ENCODE assay signal across 8 cellular contexts in the genomic region with DNA sequence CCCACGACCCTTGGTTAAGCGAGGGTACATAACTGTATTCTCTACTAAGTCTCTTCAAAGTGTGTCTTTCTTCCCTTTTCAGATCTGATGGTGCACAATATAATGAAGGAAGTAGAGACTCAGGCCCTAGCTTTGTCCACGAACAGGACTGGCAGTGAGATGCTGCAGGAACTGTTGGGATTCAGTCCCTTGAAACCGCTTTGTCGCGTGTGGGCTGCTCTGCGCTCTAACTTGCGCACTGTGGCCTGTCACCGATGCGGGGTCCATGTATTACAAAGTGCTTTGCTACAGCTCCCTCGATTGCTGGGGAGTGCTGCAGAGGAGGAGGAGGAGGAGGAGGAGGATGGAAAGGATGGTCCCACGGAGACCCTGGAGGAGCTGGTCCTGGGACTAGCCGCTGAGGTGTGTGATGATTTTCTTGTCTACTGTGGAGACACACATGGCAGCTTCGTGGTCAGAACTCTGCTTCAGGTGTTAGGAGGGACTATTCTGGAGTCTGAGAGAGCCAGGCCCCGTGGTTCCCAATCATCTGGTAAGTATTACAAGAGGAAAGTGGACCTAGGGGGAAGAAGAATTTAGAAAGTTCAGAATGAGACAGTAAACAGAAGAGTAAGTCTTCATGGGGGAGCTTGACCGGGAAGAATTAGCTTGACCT. TPM values are rescaled to one million over a fixed set of nuclear protein-coding genes. Genes with fewer than 3 reads are reported as not detected.
A peak's percentile ranks its signal among the peaks of the same experiment; 100 is the strongest.
DNase-seq lines count a peak whose midpoint lies in the region; ATAC-seq and TF ChIP-seq lines count a peak whose summit lies in the region.

No MANE protein-coding gene starts in this region.

- H3K27me3 ChIP-seq in iPS-15b (ENCODE audit: control insufficient read depth, insufficient read depth, low read length) (no peaks in the 10 kb centered on the region), spleen (replicated peaks in 1 of 7) (no peaks in the 10 kb centered on the region)

- H3K36me3 ChIP-seq in iPS-15b (ENCODE audit: control insufficient read depth, insufficient read depth, low read length) (peaks cover 36% of the 10 kb centered on the region), spleen (peaks cover 4 to 60% (median 49%) of the 10 kb centered on the region in 6 donors)

- H3K4me3 Mint-ChIP-seq in HFFc6 = peak overlapping the region; percentile 97
- peak overlapping the region; percentile 91 for H3K4me3 Mint-ChIP-seq in activated CD8-positive, alpha-beta T cell treated with anti-CD3 and anti-CD28 coated beads, Interleukin-2, amount 10 ng/mL, durations not matched to agents 7 days and 5 days

- H3K36me3 Mint-ChIP-seq in HFFc6 (ENCODE audit: low read depth) = peaks cover 40% of the 10 kb centered on the region
- peaks cover 57% of the 10 kb centered on the region for H3K36me3 Mint-ChIP-seq in activated CD8-positive, alpha-beta T cell treated with anti-CD3 and anti-CD28 coated beads, Interleukin-2, amount 10 ng/mL, durations not matched to agents 7 days and 5 days (ENCODE audit: low read depth)

- TF ChIP-seq CTCF in HFFc6 (IDR thresholded peaks at IDR 0.05) (no peak), spleen (IDR thresholded peaks at IDR 0.05 in 8 of 11, conservative IDR thresholded peaks at IDR 0.05 in 3 of 11) (no peak)

- intact Hi-C loops in spleen (cut with DNase I; ENCODE audit: low total_unique reads) = no loop called here

- H3K27ac ChIP-seq in spleen = peak overlapping the region; percentile 85 to 95 (median 90)

- TF ChIP-seq POLR2A in spleen (IDR thresholded peaks at IDR 0.05) = no peak

- ATAC-seq in activated CD8-positive, alpha-beta T cell treated with anti-CD3 and anti-CD28 coated beads, Interleukin-2, amount 10 ng/mL, durations not matched to agents 7 days and 5 days = no peak
- ATAC-seq in GM19467 (IDR thresholded peaks at IDR 0.05; ENCODE audit: unreplicated experiment) = no peak

- CTCF ChIA-PET in activated CD8-positive, alpha-beta T cell treated with anti-CD3 and anti-CD28 coated beads, Interleukin-2, amount 10 ng/mL, durations not matched to agents 7 days and 5 days (lab: Charles Lee) = interaction anchor here (1.0 to 26.4 kb wide), 12 partner anchors 9 to 210 kb away, joined by 3 to 801 read pairs (median 10); a partner anchor contains a TSS

- H3K4me1 ChIP-seq in iPS-15b (ENCODE audit: control insufficient read depth, insufficient read depth, low read length) = no peaks in the 10 kb centered on the region
- H3K4me1 ChIP-seq in spleen = peaks cover 31 to 81% (median 69%) of the 10 kb centered on the region in 6 donors

- H3K9ac ChIP-seq in iPS-15b (ENCODE audit: low read depth, low read length) = peak overlapping the region; percentile 61

- H3K27me3 Mint-ChIP-seq in HFFc6 (ENCODE audit: insufficient read depth) = no peaks in the 10 kb centered on the region
- no peaks in the 10 kb centered on the region for H3K27me3 Mint-ChIP-seq in activated CD8-positive, alpha-beta T cell treated with anti-CD3 and anti-CD28 coated beads, Interleukin-2, amount 10 ng/mL, durations not matched to agents 7 days and 5 days (ENCODE audit: low read depth)

- H3K4me3 ChIP-seq in iPS-15b (ENCODE audit: low read depth, low read length) (peak overlapping the region; percentile 96), spleen (peak overlapping the region; percentile 87 to 99 (median 96))

- H3K9me3 Mint-ChIP-seq in HFFc6 = no peaks in the 10 kb centered on the region
- H3K9me3 Mint-ChIP-seq in activated CD8-positive, alpha-beta T cell treated with anti-CD3 and anti-CD28 coated beads, Interleukin-2, amount 10 ng/mL, durations not matched to agents 7 days and 5 days (ENCODE audit: insufficient read depth) = no peaks in the 10 kb centered on the region

- H3K4me1 Mint-ChIP-seq in HFFc6 (ENCODE audit: low read depth) = peaks cover 50% of the 10 kb centered on the region
- H3K4me1 Mint-ChIP-seq in activated CD8-positive, alpha-beta T cell treated with anti-CD3 and anti-CD28 coated beads, Interleukin-2, amount 10 ng/mL, durations not matched to agents 7 days and 5 days (ENCODE audit: low read depth) = peaks cover 53% of the 10 kb centered on the region

- H3K9me3 ChIP-seq in iPS-15b (ENCODE audit: control insufficient read depth, insufficient read depth, low read length) (no peaks in the 10 kb centered on the region), spleen (no peaks in the 10 kb centered on the region)

- WGBS in spleen, 5 donors = 34 to 42% (median 36%) methylated on average over 16 of the region's 16 CpGs

- DNase-seq in HFFc6 (no peak), spleen (no peak), NCI-H2107 treated with DMSO at 0.1 percent for 48 hours (lab: John Stamatoyannopoulos, UW; ENCODE audit: unreplicated experiment) (no peak), RKO (ENCODE audit: low spot score) (no peak), NCI-H2171 (lab: John Stamatoyannopoulos, UW) (no peak)
- DNase-seq in activated CD8-positive, alpha-beta T cell treated with anti-CD3 and anti-CD28 coated beads, Interleukin-2, amount 10 ng/mL, durations not matched to agents 7 days and 5 days = no peak

- peak overlapping the region; percentile 98 for H3K27ac Mint-ChIP-seq in HFFc6
- H3K27ac Mint-ChIP-seq in activated CD8-positive, alpha-beta T cell treated with anti-CD3 and anti-CD28 coated beads, Interleukin-2, amount 10 ng/mL, durations not matched to agents 7 days and 5 days = peak overlapping the region; percentile 91

- POLR2A ChIA-PET in activated CD8-positive, alpha-beta T cell treated with anti-CD3 and anti-CD28 coated beads, Interleukin-2, amount 10 ng/mL, durations not matched to agents 7 days and 5 days (lab: Charles Lee) = interaction anchor here (0.7 to 7.0 kb wide), 16 partner anchors 8 to 185 kb away, joined by 3 to 73 read pairs (median 5); a partner anchor contains a TSS

RNA-seq across cellular contexts. Expression of a gene that starts 0.8 kb away (rescaled TPM):
- total RNA-seq in HFFc6 (2021; fragmentation: NEBNext Ultra II Directional; extraction: Animal tissue kit (Norgen Biotek cat#: 25700)) = 10 to 100 TPM; 25.4 to 31.1 (median 28.1) TPM
- total RNA-seq in activated CD8-positive, alpha-beta T cell treated with anti-CD3 and anti-CD28 coated beads, Interleukin-2, amount 10 ng/mL, durations not matched to agents 7 days and 5 days = 10 to 100 TPM; 35.2 to 36.7 TPM
- total RNA-seq in spleen = 10 to 100 TPM; 16.8 to 26.9 (median 22.9) TPM
- 10 to 100 TPM in 1 of 3 donors, 1 to 10 TPM in 2; 4.5 to 12.1 (median 5.2) TPM for polyA plus RNA-seq in spleen

RNA-seq across cellular contexts. Expression of a gene that starts 0.9 kb away (rescaled TPM):
- 10 to 100 TPM; 32.9 to 42.2 (median 39.1) TPM for total RNA-seq in HFFc6 (2021; fragmentation: NEBNext Ultra II Directional; extraction: Animal tissue kit (Norgen Biotek cat#: 25700))
- total RNA-seq in activated CD8-positive, alpha-beta T cell treated with anti-CD3 and anti-CD28 coated beads, Interleukin-2, amount 10 ng/mL, durations not matched to agents 7 days and 5 days = 10 to 100 TPM; 28.6 to 33.9 TPM
- total RNA-seq in spleen = 10 to 100 TPM; 29.9 to 56.1 (median 34.0) TPM
- 10 to 100 TPM; 22.0 to 38.2 (median 30.3) TPM for polyA plus RNA-seq in spleen

RNA-seq across cellular contexts. Expression of a gene that starts 7.3 kb away (rescaled TPM):
- under 1 TPM in 5 of 6 experiments, not detected in 1; 0.17 to 0.40 (median 0.20) TPM for total RNA-seq in HFFc6 (2021; fragmentation: NEBNext Ultra II Directional; extraction: Animal tissue kit (Norgen Biotek cat#: 25700))
- 10 to 100 TPM; 47.2 to 48.2 TPM for total RNA-seq in activated CD8-positive, alpha-beta T cell treated with anti-CD3 and anti-CD28 coated beads, Interleukin-2, amount 10 ng/mL, durations not matched to agents 7 days and 5 days
- total RNA-seq in spleen = 100 to 1,000 TPM in 2 of 7 donors, 10 to 100 TPM in 5; 54.0 to 145 (median 88.8) TPM
- polyA plus RNA-seq in spleen = 10 to 100 TPM; 31.0 to 33.6 (median 31.4) TPM

RNA-seq across cellular contexts. Expression of a gene that starts 9.5 kb away (rescaled TPM):
- total RNA-seq in HFFc6 (2021; fragmentation: NEBNext Ultra II Directional; extraction: Animal tissue kit (Norgen Biotek cat#: 25700)) = 1 to 10 TPM; 2.2 to 3.0 (median 2.3) TPM
- 10 to 100 TPM; 17.8 to 18.7 TPM for total RNA-seq in activated CD8-positive, alpha-beta T cell treated with anti-CD3 and anti-CD28 coated beads, Interleukin-2, amount 10 ng/mL, durations not matched to agents 7 days and 5 days
- total RNA-seq in spleen = 10 to 100 TPM in 6 of 7 donors, 1 to 10 TPM in 1; 9.2 to 32.3 (median 18.1) TPM
- polyA plus RNA-seq in spleen = 1 to 10 TPM in 2 of 3 donors, under 1 TPM in 1; 0.83 to 4.0 (median 1.3) TPM

RNA-seq across cellular contexts. Expression of a gene that starts 10.8 kb away (rescaled TPM):
- 1 to 10 TPM; 1.5 to 2.9 (median 1.9) TPM for total RNA-seq in HFFc6 (2021; fragmentation: NEBNext Ultra II Directional; extraction: Animal tissue kit (Norgen Biotek cat#: 25700))
- total RNA-seq in activated CD8-positive, alpha-beta T cell treated with anti-CD3 and anti-CD28 coated beads, Interleukin-2, amount 10 ng/mL, durations not matched to agents 7 days and 5 days = 10 to 100 TPM; 26.9 to 28.0 TPM
- total RNA-seq in spleen = 10 to 100 TPM; 20.9 to 50.4 (median 35.8) TPM
- polyA plus RNA-seq in spleen = 10 to 100 TPM; 13.9 to 28.6 (median 28.6) TPM

Comparison
In these comparisons a context has a peak if more than half of its experiments do, and no peak if none do; other contexts are left out.
1. RNA of a gene that starts 7.3 kb away (total RNA-seq): 54.0 to 145 TPM in spleen and 47.2 to 48.2 TPM in activated CD8-positive, alpha-beta T cell treated with anti-CD3 and anti-CD28 coated beads, Interleukin-2, amount 10 ng/mL, durations not matched to agents 7 days and 5 days; 0.17 to 0.40 TPM in HFFc6; every median in the first group is over 10 times any median in the second.